ENCODE assay signal across 16 cellular contexts in genomic region chr10:70498970-70499828, GRCh38. TPM values are rescaled to one million over a fixed set of nuclear protein-coding genes. Genes with fewer than 3 reads are reported as not detected.
DNase-seq lines count a peak whose midpoint lies in the region; TF ChIP-seq lines count a peak whose summit lies in the region.
"Had no signal": no experiment of that assay in that cellular context is flagged by ENCODE, and none has a peak within 500 bp of the region (broad histone marks: within the 10 kb centered on the region; RNA-seq: fewer than 3 reads in every experiment).

No MANE protein-coding gene starts in this region.

- peak overlapping the region; percentile 72 to 98 (median 89) for H3K4me2 ChIP-seq in BLaER1 treated with 17β-estradiol and CSF1 and Interleukin-3, amounts not matched to agents 10 nM and 100 nM

- H3K4me1 ChIP-seq in BLaER1 treated with 17β-estradiol and CSF1 and Interleukin-3, amounts not matched to agents 10 nM and 100 nM = peaks cover 61 to 100% (median 100%) of the 10 kb centered on the region in 10 experiments
- peaks cover 0 to 23% (median 11%) of the 10 kb centered on the region in 4 donors for H3K4me1 ChIP-seq in Peyer's patch
- peaks cover 30 to 48% (median 36%) of the 10 kb centered on the region in 4 donors for H3K4me1 ChIP-seq in esophagus muscularis mucosa
- H3K4me1 ChIP-seq: vagina had no signal

- H3K4me3 ChIP-seq in BLaER1 treated with 17β-estradiol and CSF1 and Interleukin-3, amounts not matched to agents 10 nM and 100 nM = 0 out of 20 replicates have a peak overlapping the region, but pooled peaks of 1 of the 10 experiments have one; percentile 8
- H3K4me3 ChIP-seq in Peyer's patch (no peak overlapping the region), esophagus muscularis mucosa (no peak overlapping the region)
- H3K4me3 ChIP-seq: SK-N-MC, vagina had no signal

- peaks cover 0 to 21% (median 0%) of the 10 kb centered on the region in 11 experiments; a peak in 3 of 22 replicates for H4K20me1 ChIP-seq in BLaER1 treated with 17β-estradiol and CSF1 and Interleukin-3, amounts not matched to agents 10 nM and 100 nM

- H3K27me3 ChIP-seq in BLaER1 treated with 17β-estradiol and CSF1 and Interleukin-3, amounts not matched to agents 10 nM and 100 nM = no peaks in the 10 kb centered on the region
- H3K27me3 ChIP-seq in Peyer's patch = no peaks in the 10 kb centered on the region
- H3K27me3 ChIP-seq in esophagus muscularis mucosa = no peaks in the 10 kb centered on the region
- H3K27me3 ChIP-seq: vagina had no signal

- peak overlapping the region; percentile 33 to 76 (median 67); a peak in 21 of 22 replicates for H3K27ac ChIP-seq in BLaER1 treated with 17β-estradiol and CSF1 and Interleukin-3, amounts not matched to agents 10 nM and 100 nM
- peak overlapping the region in 3 of 4 donors; percentile 16 to 33 (median 27) for H3K27ac ChIP-seq in Peyer's patch
- peak overlapping the region in 3 of 4 donors; percentile 22 to 55 (median 40) for H3K27ac ChIP-seq in esophagus muscularis mucosa (replicated peaks in 1 of 4)
- H3K27ac ChIP-seq: SK-N-MC, vagina, VCaP had no signal

- 64% methylated on average over 10 of the region's 10 CpGs for WGBS in esophagus muscularis mucosa

- H3K4me1 Mint-ChIP-seq in nephron progenitor cell = peaks cover 72% of the 10 kb centered on the region
- H3K4me1 Mint-ChIP-seq in activated T-helper 2 cell treated with anti-CD3 and anti-CD28 coated beads, Interferon-gamma antibody, Interleukin-2, Interleukin-4, amounts not matched to agents 10 μg/mL and 5 μg/mL and 100 μg/mL, durations not matched to agents 14 hours and 24 hours and 36 hours (ENCODE audit: low read depth) = peaks cover 21% of the 10 kb centered on the region

- peak overlapping the region; percentile 77 for H3K27ac Mint-ChIP-seq in nephron progenitor cell
- no peak overlapping the region for H3K27ac Mint-ChIP-seq in activated T-helper 2 cell treated with anti-CD3 and anti-CD28 coated beads, Interferon-gamma antibody, Interleukin-2, Interleukin-4, amounts not matched to agents 10 μg/mL and 5 μg/mL and 100 μg/mL, durations not matched to agents 14 hours and 24 hours and 36 hours

- no peak for TF ChIP-seq POLR2A in Peyer's patch (IDR thresholded peaks at IDR 0.05)
- no peak for TF ChIP-seq POLR2A in esophagus muscularis mucosa (IDR thresholded peaks at IDR 0.05; ENCODE audit: low read depth)

- H3K27me3 Mint-ChIP-seq in nephron progenitor cell (ENCODE audit: low read depth, poor library complexity) = peaks cover 6% of the 10 kb centered on the region
- peaks cover 3% of the 10 kb centered on the region for H3K27me3 Mint-ChIP-seq in activated T-helper 2 cell treated with anti-CD3 and anti-CD28 coated beads, Interferon-gamma antibody, Interleukin-2, Interleukin-4, amounts not matched to agents 10 μg/mL and 5 μg/mL and 100 μg/mL, durations not matched to agents 14 hours and 24 hours and 36 hours (ENCODE audit: low read depth)

- H3K4me3 Mint-ChIP-seq in nephron progenitor cell = no peak overlapping the region
- no peak overlapping the region for H3K4me3 Mint-ChIP-seq in activated T-helper 2 cell treated with anti-CD3 and anti-CD28 coated beads, Interferon-gamma antibody, Interleukin-2, Interleukin-4, amounts not matched to agents 10 μg/mL and 5 μg/mL and 100 μg/mL, durations not matched to agents 14 hours and 24 hours and 36 hours (ENCODE audit: low read depth)

- peak overlapping the region; percentile 53 to 67 (median 60); a peak in 20 of 22 replicates for H3K9ac ChIP-seq in BLaER1 treated with 17β-estradiol and CSF1 and Interleukin-3, amounts not matched to agents 10 nM and 100 nM

- TF ChIP-seq CTCF in Peyer's patch (IDR thresholded peaks at IDR 0.05) (no peak), esophagus muscularis mucosa (IDR thresholded peaks at IDR 0.05) (no peak), nephron progenitor cell (IDR thresholded peaks at IDR 0.05) (no peak)

- intact Hi-C loops in esophagus muscularis mucosa (cut with DNase I) = no loop called here
- intact Hi-C loops in activated T-helper 2 cell treated with anti-CD3 and anti-CD28 coated beads, Interferon-gamma antibody, Interleukin-2, Interleukin-4, amounts not matched to agents 10 μg/mL and 5 μg/mL and 100 μg/mL, durations not matched to agents 14 hours and 24 hours and 36 hours (cut with micrococcal nuclease) = no loop called here

- no peaks in the 10 kb centered on the region for H3K9me3 Mint-ChIP-seq in nephron progenitor cell
- no peaks in the 10 kb centered on the region for H3K9me3 Mint-ChIP-seq in activated T-helper 2 cell treated with anti-CD3 and anti-CD28 coated beads, Interferon-gamma antibody, Interleukin-2, Interleukin-4, amounts not matched to agents 10 μg/mL and 5 μg/mL and 100 μg/mL, durations not matched to agents 14 hours and 24 hours and 36 hours

- H3K9me3 ChIP-seq in BLaER1 treated with 17β-estradiol and CSF1 and Interleukin-3, amounts not matched to agents 10 nM and 100 nM (replicated peaks in 1 of 11) = no peaks in the 10 kb centered on the region
- H3K9me3 ChIP-seq in Peyer's patch (no peaks in the 10 kb centered on the region), esophagus muscularis mucosa (no peaks in the 10 kb centered on the region)
- H3K9me3 ChIP-seq: vagina had no signal

- H3K36me3 Mint-ChIP-seq in nephron progenitor cell (ENCODE audit: low read depth) = no peaks in the 10 kb centered on the region
- H3K36me3 Mint-ChIP-seq in activated T-helper 2 cell treated with anti-CD3 and anti-CD28 coated beads, Interferon-gamma antibody, Interleukin-2, Interleukin-4, amounts not matched to agents 10 μg/mL and 5 μg/mL and 100 μg/mL, durations not matched to agents 14 hours and 24 hours and 36 hours (ENCODE audit: low read depth) = no peaks in the 10 kb centered on the region

- no peak for TF ChIP-seq EP300 in esophagus muscularis mucosa (IDR thresholded peaks at IDR 0.05)

- DNase-seq in Peyer's patch = no peak
- DNase-seq in esophagus muscularis mucosa (ENCODE audit: extremely low spot score) = no peak
- no peak for DNase-seq in nephron progenitor cell
- DNase-seq in OCI-M1 (lab: John Stamatoyannopoulos, UW) = no peak
- DNase-seq in activated T-helper 2 cell treated with anti-CD3 and anti-CD28 coated beads, Interferon-gamma antibody, Interleukin-2, Interleukin-4, amounts not matched to agents 10 μg/mL and 5 μg/mL and 100 μg/mL, durations not matched to agents 14 hours and 24 hours and 36 hours (ENCODE audit: low spot score) = no peak
- no peak for DNase-seq in mucosa of gallbladder (ENCODE audit: low spot score)
- DNase-seq in activated CD8-positive, alpha-beta memory T cell treated with anti-CD3 and anti-CD28 coated beads, Interleukin-2, amount 50 U/mL, for 48 hours = no peak
- DNase-seq: activated T-cell treated with anti-CD3 and anti-CD28 coated beads, Interleukin-2, amount 50 U/mL, for 1 hour; DMS153; NCI-H187 had no signal

- H3K36me3 ChIP-seq in BLaER1 treated with 17β-estradiol and CSF1 and Interleukin-3, amounts not matched to agents 10 nM and 100 nM = no peaks in the 10 kb centered on the region
- H3K36me3 ChIP-seq in Peyer's patch (no peaks in the 10 kb centered on the region), esophagus muscularis mucosa (no peaks in the 10 kb centered on the region)
- H3K36me3 ChIP-seq: vagina had no signal

RNA-seq across cellular contexts. Expression of gene PALD1, which starts 20.6 kb away (rescaled TPM):
- 10 to 100 TPM in 1 of 4 donors, 1 to 10 TPM in 3; 1.2 to 15.7 (median 3.6) TPM for total RNA-seq in Peyer's patch
- total RNA-seq in esophagus muscularis mucosa = 10 to 100 TPM; 10.4 to 19.1 (median 12.8) TPM
- 2.1 and 2.3 TPM in 2 replicates for total RNA-seq in activated T-helper 2 cell treated with anti-CD3 and anti-CD28 coated beads, Interferon-gamma antibody, Interleukin-2, Interleukin-4, amounts not matched to agents 10 μg/mL and 5 μg/mL and 100 μg/mL, durations not matched to agents 14 hours and 24 hours and 36 hours
- total RNA-seq in mucosa of gallbladder = 15.5 TPM

RNA-seq across cellular contexts. Expression of gene NODAL, which starts 57.7 kb away (rescaled TPM):
- total RNA-seq in Peyer's patch (not detected), esophagus muscularis mucosa (not detected), mucosa of gallbladder (0.12 TPM)
- not detected in 2 replicates for total RNA-seq in activated T-helper 2 cell treated with anti-CD3 and anti-CD28 coated beads, Interferon-gamma antibody, Interleukin-2, Interleukin-4, amounts not matched to agents 10 μg/mL and 5 μg/mL and 100 μg/mL, durations not matched to agents 14 hours and 24 hours and 36 hours
- total RNA-seq: H4, skeletal muscle tissue, vagina had no signal
